8 cellular contexts compared by ENCODE assay signal in the genomic region with DNA sequence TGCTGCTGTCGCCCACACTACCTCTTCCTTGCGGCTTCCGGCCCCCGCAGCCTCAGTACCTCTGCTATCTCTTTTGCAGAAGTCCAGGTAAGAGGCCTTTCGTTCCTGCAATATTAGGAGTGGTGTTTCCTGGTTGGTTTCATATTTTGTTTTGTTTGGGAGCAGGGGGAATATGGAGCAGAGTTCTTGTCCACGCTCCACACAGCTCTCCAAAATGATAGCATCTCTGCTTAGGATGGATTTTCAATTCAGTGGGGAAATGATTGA. TPM values are rescaled to one million over a fixed set of nuclear protein-coding genes. Genes with fewer than 3 reads are reported as not detected.
DNase-seq lines count a peak whose midpoint lies in the region; ATAC-seq and TF ChIP-seq lines count a peak whose summit lies in the region.

No MANE protein-coding gene starts in this region.

- H3K9me3 ChIP-seq in HUES6 (ENCODE audit: control insufficient read depth, insufficient read depth, low read depth, low read length) = peaks cover 5% of the 10 kb centered on the region; the same call in 1 of the 2 replicates

- DNase-seq in GM06990 (ENCODE audit: extremely low read depth, insufficient read length) = no peak
- no peak for DNase-seq in coronary artery (ENCODE audit: low spot score)
- no peak for DNase-seq in neural crest cell (ENCODE audit: low read depth, low spot score)
- DNase-seq in foreskin melanocyte = no peak
- no peak for DNase-seq in HEK293T (ENCODE audit: extremely low spot score)
- DNase-seq in NK-92 treated with Interleukin-12 subunit alpha and Interleukin-12 subunit beta, amount 100 ng/mL, for 24 hours (lab: John Stamatoyannopoulos, UW) = no peak

- H3K4me3 ChIP-seq in GM06990 (replicated peaks; ENCODE audit: low read depth, low read length) = peak overlapping the region; percentile 95
- H3K4me3 ChIP-seq in HUES6 (ENCODE audit: low read depth, low read length) = peak overlapping the region; percentile 92
- peak overlapping the region; percentile 75 for H3K4me3 ChIP-seq in coronary artery

- peaks cover 2% of the 10 kb centered on the region for H3K9me3 Mint-ChIP-seq in neural crest cell

- POLR2A ChIA-PET in HEK293T (lab: Yijun Ruan, JAX) = interaction anchor here (1.4 to 2.8 kb wide), 6 partner anchors 14 to 109 kb away, joined by 5 to 19 read pairs (median 9); no protein-coding TSS in a partner anchor

- H3K27ac ChIP-seq in HUES6 (ENCODE audit: low read depth, low read length) (0 out of 2 replicates have a peak overlapping the region, but pooled peaks have one; percentile 67), coronary artery (peak overlapping the region; percentile 76 to 84)

- ATAC-seq in GM19035 (IDR thresholded peaks at IDR 0.05; ENCODE audit: unreplicated experiment) = no peak

- TF ChIP-seq CTCF in GM06990 (IDR thresholded peaks at IDR 0.05; ENCODE audit: insufficient read depth, low read length, poor library complexity, severe bottlenecking) = no peak
- TF ChIP-seq CTCF in coronary artery (IDR thresholded peaks at IDR 0.05) = no peak
- no peak for TF ChIP-seq CTCF in neural crest cell (conservative IDR thresholded peaks at IDR 0.05)

- peaks cover 7% of the 10 kb centered on the region; the same call in 1 of the 2 replicates for H3K4me1 ChIP-seq in HUES6 (ENCODE audit: control insufficient read depth, insufficient read depth, low read length)

- H3K4me1 Mint-ChIP-seq in neural crest cell = peaks cover 34% of the 10 kb centered on the region

- H3K27me3 ChIP-seq in GM06990 (replicated peaks; ENCODE audit: control insufficient read depth, insufficient read depth, low read length) (no peaks in the 10 kb centered on the region), HUES6 (ENCODE audit: control insufficient read depth, insufficient read depth, low read length) (no peaks in the 10 kb centered on the region)

- H3K9ac ChIP-seq in HUES6 (ENCODE audit: low read length) = peak overlapping the region; percentile 89

- H3K36me3 ChIP-seq in GM06990 (ENCODE audit: control insufficient read depth, insufficient read depth, low read length) = peaks cover 21% of the 10 kb centered on the region
- peaks cover 40% of the 10 kb centered on the region for H3K36me3 ChIP-seq in HUES6 (ENCODE audit: control insufficient read depth, insufficient read depth, low read length)

- peak overlapping the region; percentile 87 for H3K4me3 Mint-ChIP-seq in neural crest cell

- no peaks in the 10 kb centered on the region for H3K27me3 Mint-ChIP-seq in neural crest cell (ENCODE audit: low read depth)

- peak overlapping the region; percentile 89 for H3K27ac Mint-ChIP-seq in neural crest cell (ENCODE audit: unreplicated experiment)

- CTCF ChIA-PET in HEK293T (lab: Yijun Ruan, JAX) = interaction anchor here (1.0 to 2.5 kb wide), 2 partner anchors 106 to 211 kb away, joined by 3 to 7 read pairs; no protein-coding TSS in a partner anchor

- H3K36me3 Mint-ChIP-seq in neural crest cell (ENCODE audit: low read depth) = peaks cover 27% of the 10 kb centered on the region

TF ChIP-seq in HEK293T, 16 proteins besides CTCF, POLR2A, EP300 and RAD21:
- TF ChIP-seq ELF4 (IDR thresholded peaks at IDR 0.05) = no peak
- TF ChIP-seq, protein P1, sequence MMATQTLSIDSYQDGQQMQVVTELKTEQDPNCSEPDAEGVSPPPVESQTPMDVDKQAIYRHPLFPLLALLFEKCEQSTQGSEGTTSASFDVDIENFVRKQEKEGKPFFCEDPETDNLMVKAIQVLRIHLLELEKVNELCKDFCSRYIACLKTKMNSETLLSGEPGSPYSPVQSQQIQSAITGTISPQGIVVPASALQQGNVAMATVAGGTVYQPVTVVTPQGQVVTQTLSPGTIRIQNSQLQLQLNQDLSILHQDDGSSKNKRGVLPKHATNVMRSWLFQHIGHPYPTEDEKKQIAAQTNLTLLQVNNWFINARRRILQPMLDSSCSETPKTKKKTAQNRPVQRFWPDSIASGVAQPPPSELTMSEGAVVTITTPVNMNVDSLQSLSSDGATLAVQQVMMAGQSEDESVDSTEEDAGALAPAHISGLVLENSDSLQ (IDR thresholded peaks at IDR 0.05) = no peak
- TF ChIP-seq FOXM1 (IDR thresholded peaks at IDR 0.05; ENCODE audit: borderline replicate concordance) = no peak
- TF ChIP-seq NFRKB (IDR thresholded peaks at IDR 0.05) = no peak
- no peak for TF ChIP-seq SP1 (IDR thresholded peaks at IDR 0.05)
- TF ChIP-seq BHLHE40 (IDR thresholded peaks at IDR 0.05; ENCODE audit: borderline replicate concordance) = no peak
- TF ChIP-seq L3MBTL2 (conservative IDR thresholded peaks at IDR 0.05) = no peak
- TF ChIP-seq FOXK2 (IDR thresholded peaks at IDR 0.05) = no peak
- no peak for TF ChIP-seq ZNF384 (IDR thresholded peaks at IDR 0.05)
- no peak for TF ChIP-seq SUZ12 (IDR thresholded peaks at IDR 0.05)
- no peak for TF ChIP-seq FOXA1 (IDR thresholded peaks at IDR 0.05)
- TF ChIP-seq ARNT (IDR thresholded peaks at IDR 0.05) = no peak
- TF ChIP-seq TARDBP (IDR thresholded peaks at IDR 0.05) = no peak
- no peak for TF ChIP-seq CTBP1 (IDR thresholded peaks at IDR 0.05; ENCODE audit: borderline replicate concordance)
- TF ChIP-seq LEF1 (IDR thresholded peaks at IDR 0.05; ENCODE audit: borderline replicate concordance) = no peak
- TF ChIP-seq HDGF (IDR thresholded peaks at IDR 0.05; ENCODE audit: borderline replicate concordance) = no peak
TF ChIP-seq in HEK293T: peak in this region for 0.

RNA-seq across cellular contexts. Expression of a gene that starts 0.8 kb away (rescaled TPM):
- total RNA-seq in neural crest cell = 121 and 125 TPM in 2 replicates

RNA-seq across cellular contexts. Expression of a gene that starts 48.0 kb away (rescaled TPM):
- 0.54 and 0.64 TPM in 2 replicates for total RNA-seq in neural crest cell
